In genomic region chr6:124714728-124715127, GRCh38 we compare ENCODE assay signal across 23 cellular contexts.
"Had no signal": no experiment of that assay in that cellular context is flagged by ENCODE, and none has a peak within 500 bp of the region (broad histone marks: within the 10 kb centered on the region; RNA-seq: fewer than 3 reads in every experiment).

No MANE protein-coding gene starts in this region.

- H3K27me3 Mint-ChIP-seq: stimulated activated naive CD8-positive, alpha-beta T cell treated with anti-CD3 and anti-CD28 coated beads, Interleukin-15, amount 100 ng/mL, for 72 hours had no signal

- ATAC-seq: activated naive CD4-positive, alpha-beta T cell treated with anti-CD3 and anti-CD28 coated beads, Interleukin-2, amount 50 U/mL, for 72 hours; left ventricle myocardium superior; natural killer cell had no signal

- H3K27me3 ChIP-seq: colonic mucosa, dorsolateral prefrontal cortex, esophagus muscularis mucosa, ovary, right atrium auricular region, tibial artery had no signal

- H3K4me1 ChIP-seq: colonic mucosa, esophagus muscularis mucosa, prostate gland, right atrium auricular region, tibial artery had no signal

- H3K4me3 ChIP-seq: colonic mucosa, dorsolateral prefrontal cortex, esophagus muscularis mucosa, ovary, prostate gland, right atrium auricular region, tibial artery had no signal

- H3K27ac Mint-ChIP-seq: activated naive CD4-positive, alpha-beta T cell treated with anti-CD3 and anti-CD28 coated beads, Interleukin-2, amount 50 U/mL, for 72 hours; mesothelial cell of epicardium; natural killer cell; stimulated activated naive CD8-positive, alpha-beta T cell treated with anti-CD3 and anti-CD28 coated beads, Interleukin-15, amount 100 ng/mL, for 72 hours had no signal

- FAIRE-seq: frontal cortex, islet of Langerhans had no signal

- H3K27ac ChIP-seq: colonic mucosa, dorsolateral prefrontal cortex, esophagus muscularis mucosa, ovary, prostate gland, right atrium auricular region, tibial artery had no signal

- H3K9me3 Mint-ChIP-seq: mesothelial cell of epicardium; stimulated activated naive CD8-positive, alpha-beta T cell treated with anti-CD3 and anti-CD28 coated beads, Interleukin-15, amount 100 ng/mL, for 72 hours had no signal

- H3K4me3 Mint-ChIP-seq: mesothelial cell of epicardium; natural killer cell; stimulated activated naive CD8-positive, alpha-beta T cell treated with anti-CD3 and anti-CD28 coated beads, Interleukin-15, amount 100 ng/mL, for 72 hours had no signal

- H3K9me3 ChIP-seq: colonic mucosa, esophagus muscularis mucosa, ovary, prostate gland, right atrium auricular region, tibial artery had no signal

- H3K36me3 Mint-ChIP-seq: activated naive CD4-positive, alpha-beta T cell treated with anti-CD3 and anti-CD28 coated beads, Interleukin-2, amount 50 U/mL, for 72 hours; mesothelial cell of epicardium; natural killer cell had no signal

- H3K36me3 ChIP-seq: colonic mucosa, esophagus muscularis mucosa, ovary, prostate gland, right atrium auricular region, tibial artery had no signal

- H3K4me1 Mint-ChIP-seq: mesothelial cell of epicardium; natural killer cell; stimulated activated naive CD8-positive, alpha-beta T cell treated with anti-CD3 and anti-CD28 coated beads, Interleukin-15, amount 100 ng/mL, for 72 hours had no signal

- DNase-seq: activated CD4-positive, alpha-beta T cell treated with anti-CD3 and anti-CD28 coated beads for 1 hour; activated CD4-positive, alpha-beta T cell treated with anti-CD3 and anti-CD28 coated beads, Interleukin-2, amount 50 U/mL, for 1 hour; activated gamma-delta T cell treated with Interleukin-2 at 50 U/mL for 16 hours; activated T-cell treated with anti-CD3 and anti-CD28 coated beads, Interleukin-2, amount 50 U/mL, for 1 hour; aorta; colonic mucosa; dorsolateral prefrontal cortex; hippocampal formation; left ventricle myocardium superior; mammary epithelial cell; natural killer cell; ovary; stimulated activated CD4-positive, alpha-beta T cell treated with anti-CD3 and anti-CD28 coated beads, Interleukin-12 subunit alpha, Interleukin-12 subunit beta, amount 100 ng/mL, for 4 hours; stimulated activated naive CD8-positive, alpha-beta T cell treated with anti-CD3 and anti-CD28 coated beads, Interleukin-15, amount 100 ng/mL, for 72 hours; T-helper 9 cell; tibial artery had no signal
